ENCODE assay signal across 7 cellular contexts in genomic region chr19:38558933-38559332, GRCh38. TPM values are rescaled to one million over a fixed set of nuclear protein-coding genes. Genes with fewer than 3 reads are reported as not detected.
A peak's percentile ranks its signal among the peaks of the same experiment; 100 is the strongest.
DNase-seq lines count a peak whose midpoint lies in the region; ATAC-seq, FAIRE-seq and TF ChIP-seq lines count a peak whose summit lies in the region.
"Not testable (repeated sequence)": the region's sequence is repeated elsewhere in the genome, so short reads cannot be mapped to it uniquely, and the experiment has no call there.

No MANE protein-coding gene starts in this region.

- H3K27me3 ChIP-seq in GM12878 (replicated peaks in 1 of 2; ENCODE audit: control insufficient read depth in 2 of 2, insufficient read depth in 2 of 2, low read length in 1 of 2), result not testable (repeated sequence)

- not testable (repeated sequence) for TF ChIP-seq EP300 in GM12878 (IDR thresholded peaks at IDR 0.05; ENCODE audit: borderline replicate concordance in 1 of 2, control insufficient read depth in 1 of 2, low read depth in 2 of 2, low read length in 2 of 2)

- RAD21 ChIA-PET in GM12878 (lab: Charles Lee; ENCODE audit: unreplicated experiment), result interaction anchor here (0.7 to 11.1 kb wide), 5 partner anchors 14 to 156 kb away, joined by 3 to 135 read pairs (median 7); partner anchors contain the start of genes EIF3K, FAM98C and MAP4K1

- H3K27me3 Mint-ChIP-seq in activated CD4-positive, alpha-beta memory T cell treated with anti-CD3 and anti-CD28 coated beads, Interleukin-2, amount 10 ng/mL, durations not matched to agents 7 days and 5 days, result not testable (repeated sequence)
- H3K27me3 Mint-ChIP-seq in chondrocyte (ENCODE audit: low read depth), result peaks cover 27% of the 10 kb centered on the region

- H3K36me3 ChIP-seq in HEK293 (ENCODE audit: control insufficient read depth in 2 of 2, insufficient read depth in 1 of 2, low read length in 2 of 2); GM12878 (ENCODE audit: control insufficient read depth in 2 of 2, insufficient read depth in 2 of 2, low read length in 1 of 2): not testable (repeated sequence)

- not testable (repeated sequence) for TF ChIP-seq CTCF in HEK293 (tag by site-specific recombination; IDR thresholded peaks at IDR 0.05); RWPE1 (conservative IDR thresholded peaks at IDR 0.05; ENCODE audit: low read depth); GM12878 (IDR thresholded peaks at IDR 0.05 in 2 of 3, conservative IDR thresholded peaks at IDR 0.05 in 1 of 3; ENCODE audit: control insufficient read depth in 2 of 3, extremely low read depth in 1 of 3, insufficient read depth in 1 of 3, low read depth in 3 of 3, low read length in 3 of 3); chondrocyte (IDR thresholded peaks at IDR 0.05)

- not testable (repeated sequence) for DNase-seq in RWPE1 (ENCODE audit: low spot score); activated CD4-positive, alpha-beta memory T cell treated with anti-CD3 and anti-CD28 coated beads, Interleukin-2, amount 10 ng/mL, durations not matched to agents 7 days and 5 days; GM12878 (ENCODE audit: low read depth, low spot score); stimulated activated effector memory CD8-positive, alpha-beta T cell treated with anti-CD3 and anti-CD28 coated beads, Interleukin-12 subunit alpha, Interleukin-12 subunit beta, amount 100 ng/mL, for 72 hours (ENCODE audit: low spot score in 2 of 2)
- DNase-seq in chondrocyte (ENCODE audit: low spot score) (peak; percentile 3), left ventricle myocardium superior (peak; percentile 0)

- not testable (repeated sequence) for H3K36me3 Mint-ChIP-seq in activated CD4-positive, alpha-beta memory T cell treated with anti-CD3 and anti-CD28 coated beads, Interleukin-2, amount 10 ng/mL, durations not matched to agents 7 days and 5 days (ENCODE audit: low read depth); chondrocyte (ENCODE audit: low read depth)
- peaks cover 59% of the 10 kb centered on the region for H3K36me3 Mint-ChIP-seq in stimulated activated effector memory CD8-positive, alpha-beta T cell treated with anti-CD3 and anti-CD28 coated beads, Interleukin-12 subunit alpha, Interleukin-12 subunit beta, amount 100 ng/mL, for 72 hours

- not testable (repeated sequence) for TF ChIP-seq POLR2A in GM12878 (IDR thresholded peaks at IDR 0.05; ENCODE audit: low read depth, low read length)

- not testable (repeated sequence) for H2AFZ ChIP-seq in GM12878 (ENCODE audit: control insufficient read depth, low read depth, low read length)

- CTCF ChIA-PET in HEK293 (lab: Yijun Ruan, JAX), result interaction anchor here (1.6 kb wide), 1 partner anchor 76 kb away, joined by 3 read pairs; no protein-coding TSS in a partner anchor
- CTCF ChIA-PET in RWPE1 (lab: Yijun Ruan, JAX), result not testable (repeated sequence)
- CTCF ChIA-PET in activated CD4-positive, alpha-beta memory T cell treated with anti-CD3 and anti-CD28 coated beads, Interleukin-2, amount 10 ng/mL, durations not matched to agents 7 days and 5 days (lab: Charles Lee), result interaction anchor here (0.7 to 5.6 kb wide), 2 partner anchors 59 to 310 kb away, joined by 3 to 28 read pairs; partner anchors contain the start of genes EIF3K and MAP4K1
- CTCF ChIA-PET in GM12878 (lab: Yijun Ruan, JAX), result interaction anchor here (2.9 to 7.2 kb wide), 3 partner anchors 58 to 371 kb away, joined by 8 to 67 read pairs (median 60); partner anchors contain the start of genes EIF3K, MAP4K1, MRPS12 and SARS2

- intact Hi-C loops in GM12878 (cut with micrococcal nuclease; ENCODE audit: unreplicated experiment), result loop anchor here (1.0 kb wide), 1 partner anchor 24 kb away; no protein-coding TSS in a partner anchor
- intact Hi-C loops in left ventricle myocardium superior (cut with micrococcal nuclease), result not testable (repeated sequence)

- not testable (repeated sequence) for ATAC-seq in GM12878; left ventricle myocardium superior; stimulated activated effector memory CD8-positive, alpha-beta T cell treated with anti-CD3 and anti-CD28 coated beads, Interleukin-12 subunit alpha, Interleukin-12 subunit beta, amount 100 ng/mL, for 72 hours

- not testable (repeated sequence) for H4K20me1 ChIP-seq in GM12878 (ENCODE audit: control insufficient read depth, insufficient read depth)

- BruUV-seq in GM12878 (replicated peaks; lab: Mats Ljungman, UMichigan), result not testable (repeated sequence)

- TF ChIP-seq RAD21 in GM12878 (IDR thresholded peaks at IDR 0.05; ENCODE audit: insufficient read depth, low read depth, low read length), result not testable (repeated sequence)

- H3K27ac ChIP-seq in HEK293 (ENCODE audit: extremely low read depth, low read depth, low read length), result not testable (repeated sequence)
- H3K27ac ChIP-seq in RWPE1 (peak overlapping the region; percentile 98), GM12878 (ENCODE audit: control insufficient read depth, insufficient read depth) (peak overlapping the region; percentile 70)

- H3K4me2 ChIP-seq in GM12878 (ENCODE audit: control insufficient read depth, insufficient read depth), result peak overlapping the region; percentile 31

- not testable (repeated sequence) for H3K79me2 ChIP-seq in GM12878 (ENCODE audit: control insufficient read depth, insufficient read depth, low read length)

- peak overlapping the region; percentile 2; the same call in 1 of the 2 replicates for H3K9ac ChIP-seq in GM12878 (ENCODE audit: control insufficient read depth, insufficient read depth, low read length)

- H3K4me3 Mint-ChIP-seq in activated CD4-positive, alpha-beta memory T cell treated with anti-CD3 and anti-CD28 coated beads, Interleukin-2, amount 10 ng/mL, durations not matched to agents 7 days and 5 days; chondrocyte (ENCODE audit: unreplicated experiment); stimulated activated effector memory CD8-positive, alpha-beta T cell treated with anti-CD3 and anti-CD28 coated beads, Interleukin-12 subunit alpha, Interleukin-12 subunit beta, amount 100 ng/mL, for 72 hours: not testable (repeated sequence)

- SMC1A ChIA-PET in GM12878 (lab: Charles Lee; ENCODE audit: uncharacterized antibody, unreplicated experiment), result interaction anchor here (2.1 to 7.0 kb wide), 2 partner anchors 15 to 58 kb away, joined by 7 to 85 read pairs; partner anchors contain the start of genes EIF3K and MAP4K1

- not testable (repeated sequence) for FAIRE-seq in GM12878 (lab: Jason Lieb, UNC)

- in situ Hi-C loops in GM12878 (cut with MboI), result not testable (repeated sequence)

- H3K27ac Mint-ChIP-seq in activated CD4-positive, alpha-beta memory T cell treated with anti-CD3 and anti-CD28 coated beads, Interleukin-2, amount 10 ng/mL, durations not matched to agents 7 days and 5 days, result peak overlapping the region; percentile 94
- H3K27ac Mint-ChIP-seq in chondrocyte (ENCODE audit: unreplicated experiment), result not testable (repeated sequence)
- peak overlapping the region; percentile 48 for H3K27ac Mint-ChIP-seq in stimulated activated effector memory CD8-positive, alpha-beta T cell treated with anti-CD3 and anti-CD28 coated beads, Interleukin-12 subunit alpha, Interleukin-12 subunit beta, amount 100 ng/mL, for 72 hours

- H3K4me1 Mint-ChIP-seq in activated CD4-positive, alpha-beta memory T cell treated with anti-CD3 and anti-CD28 coated beads, Interleukin-2, amount 10 ng/mL, durations not matched to agents 7 days and 5 days, result peaks cover 77% of the 10 kb centered on the region
- not testable (repeated sequence) for H3K4me1 Mint-ChIP-seq in chondrocyte (ENCODE audit: low read depth)
- peaks cover 77% of the 10 kb centered on the region for H3K4me1 Mint-ChIP-seq in stimulated activated effector memory CD8-positive, alpha-beta T cell treated with anti-CD3 and anti-CD28 coated beads, Interleukin-12 subunit alpha, Interleukin-12 subunit beta, amount 100 ng/mL, for 72 hours

- H3K9me3 Mint-ChIP-seq in activated CD4-positive, alpha-beta memory T cell treated with anti-CD3 and anti-CD28 coated beads, Interleukin-2, amount 10 ng/mL, durations not matched to agents 7 days and 5 days; chondrocyte (ENCODE audit: low read depth); stimulated activated effector memory CD8-positive, alpha-beta T cell treated with anti-CD3 and anti-CD28 coated beads, Interleukin-12 subunit alpha, Interleukin-12 subunit beta, amount 100 ng/mL, for 72 hours: not testable (repeated sequence)

- POLR2A ChIA-PET in HEK293 (lab: Yijun Ruan, JAX); RWPE1 (lab: Yijun Ruan, JAX; ENCODE audit: low non-redundant PET): not testable (repeated sequence)
- POLR2A ChIA-PET in activated CD4-positive, alpha-beta memory T cell treated with anti-CD3 and anti-CD28 coated beads, Interleukin-2, amount 10 ng/mL, durations not matched to agents 7 days and 5 days (lab: Charles Lee), result interaction anchor here (1.9 kb wide), 1 partner anchor 58 kb away, joined by 8 read pairs; the partner anchor contains the start of gene MAP4K1
- POLR2A ChIA-PET in GM12878 (lab: Charles Lee), result interaction anchor here (0.7 to 12.2 kb wide), 2 partner anchors 14 to 59 kb away, joined by 7 to 135 read pairs; partner anchors contain the start of genes EIF3K and MAP4K1

- not testable (repeated sequence) for H3K4me1 ChIP-seq in HEK293 (ENCODE audit: control insufficient read depth, insufficient read depth, low read length)
- H3K4me1 ChIP-seq in GM12878 (ENCODE audit: control insufficient read depth, insufficient read depth, low read length), result peaks cover 59% of the 10 kb centered on the region

- H3K4me3 ChIP-seq in HEK293 (ENCODE audit: low read depth, low read length); GM12878: not testable (repeated sequence)

- H3K9me3 ChIP-seq in HEK293 (ENCODE audit: control insufficient read depth, insufficient read depth, low read depth, low read length); GM12878 (replicated peaks; ENCODE audit: control insufficient read depth, insufficient read depth, low read length): not testable (repeated sequence)

- WGBS in GM12878 (ENCODE audit: insufficient coverage, insufficient replicate concordance, low lambda C conversion rate, missing lambda C conversion rate), result 78% methylated on average over 6 of the region's 7 CpGs

RNA-seq across cellular contexts. Expression of gene MAP4K1, which starts 58.8 kb away (rescaled TPM):
- total RNA-seq in activated CD4-positive, alpha-beta memory T cell treated with anti-CD3 and anti-CD28 coated beads, Interleukin-2, amount 10 ng/mL, durations not matched to agents 7 days and 5 days, result 100 to 1,000 TPM; 374 to 383 TPM
- total RNA-seq in GM12878 (2013; cell fraction: nucleolus; rRNA removed), result 240 and 254 TPM in 2 replicates
- 107 and 123 TPM in 2 replicates for total RNA-seq in GM12878 (2014; rRNA removed)
- total RNA-seq in GM12878 (2014; rRNA removed; fragmentation: Illumina TruSeq; extraction: Trizol), result 58.1 and 72.6 TPM in 2 replicates
- 294 and 306 TPM in 2 replicates for total RNA-seq in GM12878 (2021)
- polyA plus RNA-seq in GM12878 (2011; ENCODE audit: low read depth), result 90.5 TPM
- polyA plus RNA-seq in GM12878 (2011; rRNA removed), result 95.5 and 243 TPM in 2 replicates
- polyA plus RNA-seq in GM12878 (2011; cell fraction: cytosol; rRNA removed), result 202 and 251 TPM in 2 replicates
- 631 and 739 TPM in 2 replicates for polyA plus RNA-seq in GM12878 (2011; cell fraction: nucleus; rRNA removed)
- polyA plus RNA-seq in GM12878 (2012), result 149 and 285 TPM in 2 replicates
- 122 and 157 TPM in 2 replicates for polyA plus RNA-seq in GM12878 (2014; fragmentation: Illumina TruSeq; extraction: Trizol)
- polyA plus RNA-seq in GM12878 (2014; fragmentation: Nextera tagmentation; extraction: Ambion mirVana), result 10 to 100 TPM; 39.2 to 92.6 TPM
- 117 and 145 TPM in 2 replicates for polyA plus RNA-seq in GM12878 (2014; rRNA removed)
- polyA plus RNA-seq in GM12878 (2016; fragmentation: Nextera tagmentation; extraction: Ambion mirVana), result 100 to 1,000 TPM; 220 to 263 TPM
- 132 and 137 TPM in 2 replicates for polyA minus RNA-seq in GM12878 (2011; rRNA and poly(A)+ RNA removed)
- 101 and 112 TPM in 2 replicates for polyA minus RNA-seq in GM12878 (2011; cell fraction: cytosol; rRNA and poly(A)+ RNA removed)
- 127 and 184 TPM in 2 replicates for polyA minus RNA-seq in GM12878 (2011; cell fraction: nucleus; rRNA and poly(A)+ RNA removed)
- 0.23 to 1.4 TPM (median 1.4 TPM) in 3 replicates for total RNA-seq in chondrocyte
- 1.8 TPM for total RNA-seq in left ventricle myocardium superior

Comparison
In these comparisons a context has a peak if more than half of its experiments do, and no peak if none do; other contexts are left out.
1. RNA of gene MAP4K1, which starts 58.8 kb away (total RNA-seq): 374 to 383 TPM in activated CD4-positive, alpha-beta memory T cell treated with anti-CD3 and anti-CD28 coated beads, Interleukin-2, amount 10 ng/mL, durations not matched to agents 7 days and 5 days and 58.1 to 306 TPM in GM12878; 1.8 TPM in left ventricle myocardium superior (single experiment) and 0.23 to 1.4 TPM in chondrocyte; every median in the first group is over 10 times any median in the second.